ENCODE assay signal across 15 cellular contexts in genomic region chr9:131620764-131621520, GRCh38.
DNase-seq lines count a peak whose midpoint lies in the region; ATAC-seq and TF ChIP-seq lines count a peak whose summit lies in the region.
"Had no signal": no experiment of that assay in that cellular context is flagged by ENCODE, and none has a peak within 500 bp of the region (broad histone marks: within the 10 kb centered on the region; RNA-seq: fewer than 3 reads in every experiment).

No MANE protein-coding gene starts in this region.

- 96 to 97% methylated on average over 8 to 9 of the region's 9 CpGs for WGBS in body of pancreas, 2 donors

- H3K4me3 ChIP-seq in body of pancreas, result no peak overlapping the region
- H3K4me3 ChIP-seq: esophagus squamous epithelium, mucosa of descending colon had no signal

- H3K36me3 Mint-ChIP-seq in activated CD4-positive, alpha-beta memory T cell treated with anti-CD3 and anti-CD28 coated beads, Interleukin-2, amount 10 ng/mL, durations not matched to agents 7 days and 5 days (ENCODE audit: low read depth), result peaks cover 83% of the 10 kb centered on the region
- peaks cover 68% of the 10 kb centered on the region for H3K36me3 Mint-ChIP-seq in activated CD4-positive, alpha-beta memory T cell treated with anti-CD3 and anti-CD28 coated beads for 36 hours
- peaks cover 76% of the 10 kb centered on the region for H3K36me3 Mint-ChIP-seq in effector memory CD8-positive, alpha-beta T cell (ENCODE audit: insufficient read depth)
- peaks cover 80 to 90% of the 10 kb centered on the region in 2 donors for H3K36me3 Mint-ChIP-seq in stimulated activated naive B cell treated with anti-CD40 and anti-IgM and Interleukin-4, amounts not matched to agents 10 μg/mL and 1 μg/mL and 100 μg/mL, for 72 hours

- no peak for TF ChIP-seq CTCF in body of pancreas (IDR thresholded peaks at IDR 0.05)

- POLR2A ChIA-PET in activated CD4-positive, alpha-beta memory T cell treated with anti-CD3 and anti-CD28 coated beads, Interleukin-2, amount 10 ng/mL, durations not matched to agents 7 days and 5 days (lab: Charles Lee), result interaction anchor here (1.0 to 1.1 kb wide), 2 partner anchors 118 to 228 kb away, joined by 3 to 4 read pairs; no protein-coding TSS in a partner anchor
- POLR2A ChIA-PET in activated CD4-positive, alpha-beta memory T cell treated with anti-CD3 and anti-CD28 coated beads for 36 hours (lab: Charles Lee), result no interaction called here

- peaks cover 21% of the 10 kb centered on the region for H3K4me1 Mint-ChIP-seq in activated CD4-positive, alpha-beta memory T cell treated with anti-CD3 and anti-CD28 coated beads, Interleukin-2, amount 10 ng/mL, durations not matched to agents 7 days and 5 days
- H3K4me1 Mint-ChIP-seq in activated CD4-positive, alpha-beta memory T cell treated with anti-CD3 and anti-CD28 coated beads for 36 hours (ENCODE audit: low read depth), result peaks cover 5% of the 10 kb centered on the region
- H3K4me1 Mint-ChIP-seq in effector memory CD8-positive, alpha-beta T cell (ENCODE audit: low read depth in 2 of 2), result peaks cover 39 to 41% of the 10 kb centered on the region in 2 donors
- peaks cover 48 to 81% of the 10 kb centered on the region in 2 donors for H3K4me1 Mint-ChIP-seq in stimulated activated naive B cell treated with anti-CD40 and anti-IgM and Interleukin-4, amounts not matched to agents 10 μg/mL and 1 μg/mL and 100 μg/mL, for 72 hours

- peak overlapping the region; percentile 14 for H3K27ac Mint-ChIP-seq in activated CD4-positive, alpha-beta memory T cell treated with anti-CD3 and anti-CD28 coated beads, Interleukin-2, amount 10 ng/mL, durations not matched to agents 7 days and 5 days
- no peak overlapping the region for H3K27ac Mint-ChIP-seq in activated CD4-positive, alpha-beta memory T cell treated with anti-CD3 and anti-CD28 coated beads for 36 hours
- H3K27ac Mint-ChIP-seq in effector memory CD8-positive, alpha-beta T cell, result peak overlapping the region; percentile 95 to 96
- H3K27ac Mint-ChIP-seq in stimulated activated naive B cell treated with anti-CD40 and anti-IgM and Interleukin-4, amounts not matched to agents 10 μg/mL and 1 μg/mL and 100 μg/mL, for 72 hours, result peak overlapping the region; percentile 98

- no peaks in the 10 kb centered on the region for H3K27me3 ChIP-seq in body of pancreas
- H3K27me3 ChIP-seq: esophagus squamous epithelium had no signal

- no peak for ATAC-seq in effector memory CD8-positive, alpha-beta T cell (replicated peaks)
- ATAC-seq in stimulated activated naive B cell treated with anti-CD40 and anti-IgM and Interleukin-4, amounts not matched to agents 10 μg/mL and 1 μg/mL and 100 μg/mL, for 72 hours (replicated peaks), result no peak
- ATAC-seq in GM21619 (IDR thresholded peaks at IDR 0.05; ENCODE audit: unreplicated experiment), result no peak
- ATAC-seq in body of pancreas, result no peak
- ATAC-seq: SK-N-SH treated with all-trans-retinoic acid at 6 μM for 48 hours had no signal

- DNase-seq in activated CD4-positive, alpha-beta memory T cell treated with anti-CD3 and anti-CD28 coated beads, Interleukin-2, amount 10 ng/mL, durations not matched to agents 7 days and 5 days, result no peak
- DNase-seq in activated CD4-positive, alpha-beta memory T cell treated with anti-CD3 and anti-CD28 coated beads for 36 hours, result no peak
- peak; percentile 45 for DNase-seq in MV-4-11 (lab: John Stamatoyannopoulos, UW)
- no peak for DNase-seq in effector memory CD8-positive, alpha-beta T cell
- DNase-seq in stimulated activated naive B cell treated with anti-CD40 and anti-IgM and Interleukin-4, amounts not matched to agents 10 μg/mL and 1 μg/mL and 100 μg/mL, for 72 hours, result no peak
- no peak for DNase-seq in body of pancreas
- no peak for DNase-seq in NCI-H748 treated with DMSO at 0.1 percent for 48 hours (lab: John Stamatoyannopoulos, UW)
- DNase-seq: ACHN; activated naive CD4-positive, alpha-beta T cell treated with anti-CD3 and anti-CD28 coated beads, Interleukin-2, amount 50 U/mL, for 16 hours; esophagus squamous epithelium; NCI-H2081 treated with DMSO at 0.1 percent for 48 hours; trophoblast cell had no signal

- no peak overlapping the region for H3K4me3 Mint-ChIP-seq in activated CD4-positive, alpha-beta memory T cell treated with anti-CD3 and anti-CD28 coated beads, Interleukin-2, amount 10 ng/mL, durations not matched to agents 7 days and 5 days
- H3K4me3 Mint-ChIP-seq in activated CD4-positive, alpha-beta memory T cell treated with anti-CD3 and anti-CD28 coated beads for 36 hours, result no peak overlapping the region
- H3K4me3 Mint-ChIP-seq in effector memory CD8-positive, alpha-beta T cell, result peak overlapping the region; percentile 65 to 76
- peak overlapping the region; percentile 76 to 79 for H3K4me3 Mint-ChIP-seq in stimulated activated naive B cell treated with anti-CD40 and anti-IgM and Interleukin-4, amounts not matched to agents 10 μg/mL and 1 μg/mL and 100 μg/mL, for 72 hours

- H3K9me3 Mint-ChIP-seq in activated CD4-positive, alpha-beta memory T cell treated with anti-CD3 and anti-CD28 coated beads, Interleukin-2, amount 10 ng/mL, durations not matched to agents 7 days and 5 days, result no peaks in the 10 kb centered on the region
- no peaks in the 10 kb centered on the region for H3K9me3 Mint-ChIP-seq in activated CD4-positive, alpha-beta memory T cell treated with anti-CD3 and anti-CD28 coated beads for 36 hours
- no peaks in the 10 kb centered on the region for H3K9me3 Mint-ChIP-seq in effector memory CD8-positive, alpha-beta T cell
- peaks cover 0 to 6% of the 10 kb centered on the region in 2 donors for H3K9me3 Mint-ChIP-seq in stimulated activated naive B cell treated with anti-CD40 and anti-IgM and Interleukin-4, amounts not matched to agents 10 μg/mL and 1 μg/mL and 100 μg/mL, for 72 hours

- peaks cover 0 to 28% of the 10 kb centered on the region in 2 donors for H3K36me3 ChIP-seq in body of pancreas (replicated peaks in 1 of 2; ENCODE audit: insufficient read depth in 1 of 2, low read depth in 2 of 2)

- peak overlapping the region in 1 of 4 donors; percentile 22 for H3K27ac ChIP-seq in body of pancreas

- H3K27me3 Mint-ChIP-seq in activated CD4-positive, alpha-beta memory T cell treated with anti-CD3 and anti-CD28 coated beads, Interleukin-2, amount 10 ng/mL, durations not matched to agents 7 days and 5 days, result no peaks in the 10 kb centered on the region
- H3K27me3 Mint-ChIP-seq in activated CD4-positive, alpha-beta memory T cell treated with anti-CD3 and anti-CD28 coated beads for 36 hours, result no peaks in the 10 kb centered on the region
- no peaks in the 10 kb centered on the region for H3K27me3 Mint-ChIP-seq in effector memory CD8-positive, alpha-beta T cell
- H3K27me3 Mint-ChIP-seq in stimulated activated naive B cell treated with anti-CD40 and anti-IgM and Interleukin-4, amounts not matched to agents 10 μg/mL and 1 μg/mL and 100 μg/mL, for 72 hours, result no peaks in the 10 kb centered on the region

- peaks cover 35% of the 10 kb centered on the region for H3K4me1 ChIP-seq in body of pancreas

- no peak for TF ChIP-seq POLR2A in body of pancreas (IDR thresholded peaks at IDR 0.05)

- H3K9me3 ChIP-seq in body of pancreas, result no peaks in the 10 kb centered on the region
- H3K9me3 ChIP-seq: esophagus squamous epithelium, mucosa of descending colon had no signal

- CTCF ChIA-PET in activated CD4-positive, alpha-beta memory T cell treated with anti-CD3 and anti-CD28 coated beads, Interleukin-2, amount 10 ng/mL, durations not matched to agents 7 days and 5 days (lab: Charles Lee), result interaction anchor here (0.8 to 0.9 kb wide), 2 partner anchors 29 to 120 kb away, joined by 3 to 4 read pairs; no protein-coding TSS in a partner anchor
- CTCF ChIA-PET in activated CD4-positive, alpha-beta memory T cell treated with anti-CD3 and anti-CD28 coated beads for 36 hours (lab: Charles Lee), result interaction anchor here (1.0 kb wide), 1 partner anchor 29 kb away, joined by 3 read pairs; no protein-coding TSS in a partner anchor

- intact Hi-C loops in activated CD4-positive, alpha-beta memory T cell treated with anti-CD3 and anti-CD28 coated beads for 36 hours (cut with micrococcal nuclease), result no loop called here
- intact Hi-C loops in body of pancreas (cut with DNase I), result loop anchor here (10.0 kb wide), 1 partner anchor 114 kb away; no protein-coding TSS in a partner anchor

Comparison
In these comparisons a context has a peak if more than half of its experiments do, and no peak if none do; other contexts are left out.
1. H3K4me3 Mint-ChIP-seq: peak in effector memory CD8-positive, alpha-beta T cell (2 of 2) and stimulated activated naive B cell treated with anti-CD40 and anti-IgM and Interleukin-4, amounts not matched to agents 10 μg/mL and 1 μg/mL and 100 μg/mL, for 72 hours (2 of 2); none in activated CD4-positive, alpha-beta memory T cell treated with anti-CD3 and anti-CD28 coated beads, Interleukin-2, amount 10 ng/mL, durations not matched to agents 7 days and 5 days (single experiment) and activated CD4-positive, alpha-beta memory T cell treated with anti-CD3 and anti-CD28 coated beads for 36 hours (single experiment).